18 cellular contexts compared by ENCODE assay signal in genomic region chr6:40441132-40441531, GRCh38.
DNase-seq lines count a peak whose midpoint lies in the region; ATAC-seq, FAIRE-seq and TF ChIP-seq lines count a peak whose summit lies in the region.
"Had no signal": no experiment of that assay in that cellular context is flagged by ENCODE, and none has a peak within 500 bp of the region (broad histone marks: within the 10 kb centered on the region; RNA-seq: fewer than 3 reads in every experiment).

No MANE protein-coding gene starts in this region.

- no peaks in the 10 kb centered on the region for H3K4me1 ChIP-seq in CD4-positive, CD25-positive, alpha-beta regulatory T cell (ENCODE audit: control insufficient read depth, insufficient read depth, low read length, poor library complexity, severe bottlenecking)
- no peaks in the 10 kb centered on the region for H3K4me1 ChIP-seq in heart right ventricle
- H3K4me1 ChIP-seq: HAP-1 had no signal

- H3K9ac ChIP-seq in SK-N-MC (ENCODE audit: insufficient read length) = no peak overlapping the region

- H3K4me3 ChIP-seq in CD4-positive, CD25-positive, alpha-beta regulatory T cell (ENCODE audit: low read depth, low read length) = no peak overlapping the region
- H3K4me3 ChIP-seq in SK-N-MC (no peak overlapping the region), bronchial epithelial cell (ENCODE audit: low read depth, low read length) (no peak overlapping the region), heart right ventricle (no peak overlapping the region)
- H3K4me3 ChIP-seq: HAP-1 had no signal

- peaks cover 0 to 2% (median 0%) of the 10 kb centered on the region in 7 donors for H3K9me3 Mint-ChIP-seq in CD4-positive, CD25-positive, alpha-beta regulatory T cell
- no peaks in the 10 kb centered on the region for H3K9me3 Mint-ChIP-seq in nephron progenitor cell
- H3K9me3 Mint-ChIP-seq in activated T-cell treated with anti-CD3 and anti-CD28 coated beads, Interleukin-2, amount 50 U/mL, for 72 hours = no peaks in the 10 kb centered on the region

- peaks cover 15% of the 10 kb centered on the region for H3K27me3 Mint-ChIP-seq in CD4-positive, CD25-positive, alpha-beta regulatory T cell
- H3K27me3 Mint-ChIP-seq in nephron progenitor cell (ENCODE audit: low read depth, poor library complexity) = peaks cover 10% of the 10 kb centered on the region
- no peaks in the 10 kb centered on the region for H3K27me3 Mint-ChIP-seq in activated T-cell treated with anti-CD3 and anti-CD28 coated beads, Interleukin-2, amount 50 U/mL, for 72 hours (ENCODE audit: low read depth)

- DNase-seq in CD4-positive, CD25-positive, alpha-beta regulatory T cell = no peak
- DNase-seq in SK-N-MC (ENCODE audit: low read depth, low spot score) (no peak), bronchial epithelial cell (ENCODE audit: low read depth) (no peak), nephron progenitor cell (no peak), SK-N-DZ (ENCODE audit: low spot score) (no peak), heart right ventricle (no peak)
- no peak for DNase-seq in activated T-cell treated with anti-CD3 and anti-CD28 coated beads, Interleukin-2, amount 50 U/mL, for 72 hours
- no peak for DNase-seq in stimulated activated CD4-positive, alpha-beta T cell treated with anti-CD3 and anti-CD28 coated beads, Interleukin-15, amount 100 ng/mL, for 24 hours
- DNase-seq: AML-193; CD4-positive, alpha-beta memory T cell; DMS153; DMS79; GDM1 had no signal

- H3K4me1 Mint-ChIP-seq in CD4-positive, CD25-positive, alpha-beta regulatory T cell = no peaks in the 10 kb centered on the region
- peaks cover 38% of the 10 kb centered on the region for H3K4me1 Mint-ChIP-seq in nephron progenitor cell
- H3K4me1 Mint-ChIP-seq in activated T-cell treated with anti-CD3 and anti-CD28 coated beads, Interleukin-2, amount 50 U/mL, for 72 hours (ENCODE audit: low read depth) = peaks cover 11% of the 10 kb centered on the region

- no peak for TF ChIP-seq CTCF in bronchial epithelial cell (IDR thresholded peaks at IDR 0.05; ENCODE audit: insufficient read depth, low read length, severe bottlenecking)
- no peak for TF ChIP-seq CTCF in nephron progenitor cell (IDR thresholded peaks at IDR 0.05)
- TF ChIP-seq CTCF in heart right ventricle (IDR thresholded peaks at IDR 0.05) = no peak

- 88 to 91% methylated on average over 12 of the region's 12 CpGs for WGBS in heart right ventricle, 2 donors

- no peaks in the 10 kb centered on the region for H3K36me3 ChIP-seq in CD4-positive, CD25-positive, alpha-beta regulatory T cell (ENCODE audit: control insufficient read depth, insufficient read depth, low read length)
- H3K36me3 ChIP-seq in SK-N-MC (ENCODE audit: insufficient read depth, low read length) (no peaks in the 10 kb centered on the region), bronchial epithelial cell (ENCODE audit: control insufficient read depth, insufficient read depth, low read length) (no peaks in the 10 kb centered on the region), heart right ventricle (no peaks in the 10 kb centered on the region)
- H3K36me3 ChIP-seq: HAP-1 had no signal

- H3K27ac ChIP-seq in CD4-positive, CD25-positive, alpha-beta regulatory T cell (ENCODE audit: insufficient read depth, low read length, poor library complexity, severe bottlenecking) = no peak overlapping the region
- H3K27ac ChIP-seq in SK-N-MC = peak overlapping the region; percentile 98
- H3K27ac ChIP-seq in heart right ventricle = no peak overlapping the region
- H3K27ac ChIP-seq: C4-2B, HL-60 had no signal

- intact Hi-C loops in heart right ventricle (cut with DNase I) = no loop called here

- no peak for ATAC-seq in CD4-positive, CD25-positive, alpha-beta regulatory T cell (ENCODE audit: low read depth in 2 of 2)
- ATAC-seq in activated T-cell treated with anti-CD3 and anti-CD28 coated beads, Interleukin-2, amount 50 U/mL, for 72 hours (replicated peaks in 1 of 2) = no peak
- ATAC-seq in heart right ventricle = no peak

- no peak overlapping the region for H3K4me3 Mint-ChIP-seq in CD4-positive, CD25-positive, alpha-beta regulatory T cell
- H3K4me3 Mint-ChIP-seq in nephron progenitor cell = no peak overlapping the region
- no peak overlapping the region for H3K4me3 Mint-ChIP-seq in activated T-cell treated with anti-CD3 and anti-CD28 coated beads, Interleukin-2, amount 50 U/mL, for 72 hours
- H3K4me3 Mint-ChIP-seq: CD4-positive, alpha-beta memory T cell had no signal

- H3K27me3 ChIP-seq in CD4-positive, CD25-positive, alpha-beta regulatory T cell (ENCODE audit: control insufficient read depth, insufficient read depth, low read length) = no peaks in the 10 kb centered on the region
- H3K27me3 ChIP-seq in bronchial epithelial cell (ENCODE audit: control insufficient read depth, insufficient read depth, low read length) (no peaks in the 10 kb centered on the region), heart right ventricle (peaks cover 0 to 37% (median 4%) of the 10 kb centered on the region in 7 donors)

- H3K27ac Mint-ChIP-seq in CD4-positive, CD25-positive, alpha-beta regulatory T cell = peak overlapping the region in 2 of 3 donors; percentile 14 to 33
- peak overlapping the region; percentile 0 for H3K27ac Mint-ChIP-seq in nephron progenitor cell
- H3K27ac Mint-ChIP-seq in activated T-cell treated with anti-CD3 and anti-CD28 coated beads, Interleukin-2, amount 50 U/mL, for 72 hours = no peak overlapping the region

- no peaks in the 10 kb centered on the region for H3K9me3 ChIP-seq in CD4-positive, CD25-positive, alpha-beta regulatory T cell (ENCODE audit: control insufficient read depth in 2 of 2, low read length in 2 of 2)
- H3K9me3 ChIP-seq in SK-N-MC (ENCODE audit: low read depth, low read length) (no peaks in the 10 kb centered on the region), heart right ventricle (no peaks in the 10 kb centered on the region)
- H3K9me3 ChIP-seq: HAP-1 had no signal

- FAIRE-seq in bronchial epithelial cell (lab: Jason Lieb, UNC) = peak; percentile 28
- FAIRE-seq: GM12892, GM18507 had no signal

- no peaks in the 10 kb centered on the region for H3K36me3 Mint-ChIP-seq in CD4-positive, CD25-positive, alpha-beta regulatory T cell
- no peaks in the 10 kb centered on the region for H3K36me3 Mint-ChIP-seq in nephron progenitor cell (ENCODE audit: low read depth)
- H3K36me3 Mint-ChIP-seq in activated T-cell treated with anti-CD3 and anti-CD28 coated beads, Interleukin-2, amount 50 U/mL, for 72 hours (ENCODE audit: insufficient read depth in 2 of 2) = no peaks in the 10 kb centered on the region
- H3K36me3 Mint-ChIP-seq: CD4-positive, alpha-beta memory T cell had no signal
